ENCODE assay signal across 1 cellular context in genomic region chr6:134454794-134455193, GRCh38.
A peak's percentile ranks its signal among the peaks of the same experiment; 100 is the strongest.
TF ChIP-seq lines count a peak whose summit lies in the region.

No MANE protein-coding gene starts in this region.

TF ChIP-seq in SK-N-SH treated with all-trans-retinoic acid at 6 μM for 48 hours, 23 proteins besides CTCF, POLR2A, EP300 and RAD21 (continued from another document):
- TF ChIP-seq CREB5 (CRISPR knock-in tag; IDR thresholded peaks at IDR 0.05; ENCODE audit: low read depth) (peak; percentile 81; the same call in 1 of the 2 replicates), SNAI2 (CRISPR knock-in tag; IDR thresholded peaks at IDR 0.05) (no peak), GLIS3 (CRISPR knock-in tag; IDR thresholded peaks at IDR 0.05) (no peak), ISL1 (CRISPR knock-in tag; IDR thresholded peaks at IDR 0.05) (peak; percentile 94), TCF4 (CRISPR knock-in tag; IDR thresholded peaks at IDR 0.05; ENCODE audit: borderline replicate concordance) (no peak), OSR1 (CRISPR knock-in tag; IDR thresholded peaks at IDR 0.05) (no peak), ZNF565 (CRISPR knock-in tag; conservative IDR thresholded peaks at IDR 0.05; ENCODE audit: low read depth) (no peak), ZFP30 (CRISPR knock-in tag; IDR thresholded peaks at IDR 0.05) (no peak), TSHZ2 (CRISPR knock-in tag; IDR thresholded peaks at IDR 0.05) (no peak), CSDC2 (CRISPR knock-in tag; IDR thresholded peaks at IDR 0.05) (no peak)
TF ChIP-seq in SK-N-SH treated with all-trans-retinoic acid at 6 μM for 48 hours: peak in this region for 5.
